22 cellular contexts compared by ENCODE assay signal in the genomic region with DNA sequence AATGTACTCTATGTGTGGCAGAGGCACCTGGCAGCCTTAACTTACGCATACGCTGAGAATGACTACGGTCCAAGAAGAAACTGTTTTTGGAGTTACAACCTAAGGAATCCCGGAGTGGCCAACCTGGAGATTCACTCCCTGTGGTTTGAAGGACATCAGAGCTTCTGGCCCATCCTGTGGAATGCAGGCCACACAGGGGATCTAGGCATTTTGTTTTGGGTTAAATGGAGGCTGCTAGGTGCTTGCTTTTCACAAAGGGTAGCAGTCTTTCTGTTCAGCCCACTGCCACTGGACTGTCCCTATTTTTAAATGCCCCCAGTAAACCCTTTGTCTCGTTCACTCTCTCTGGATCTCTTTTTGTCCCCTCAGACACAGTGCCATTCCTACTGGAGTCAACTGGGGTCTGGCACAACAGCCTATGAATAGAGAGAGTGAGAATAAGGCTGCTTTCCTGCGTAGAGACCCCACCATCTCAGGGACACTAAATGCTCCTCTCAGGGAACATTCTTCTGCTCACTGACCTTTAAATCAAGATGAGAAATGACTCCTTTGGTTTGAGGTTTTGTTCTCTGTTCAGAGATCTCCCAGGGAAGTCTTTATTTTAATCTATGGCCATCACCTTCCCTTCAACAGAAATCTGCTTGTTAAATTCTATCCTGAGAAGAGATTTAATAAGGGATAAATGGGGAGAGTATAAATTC.
A peak's percentile ranks its signal among the peaks of the same experiment; 100 is the strongest.
DNase-seq lines count a peak whose midpoint lies in the region; ATAC-seq, FAIRE-seq and TF ChIP-seq lines count a peak whose summit lies in the region.
"Had no signal": no experiment of that assay in that cellular context is flagged by ENCODE, and none has a peak within 500 bp of the region (broad histone marks: within the 10 kb centered on the region; RNA-seq: fewer than 3 reads in every experiment).

No MANE protein-coding gene starts in this region.

- no peak for TF ChIP-seq CTCF in K562 (IDR thresholded peaks at IDR 0.05 in 2 of 3, conservative IDR thresholded peaks at IDR 0.05 in 1 of 3; ENCODE audit: insufficient read depth in 2 of 3, low read depth in 1 of 3, low read length in 3 of 3)

- peak overlapping the region; percentile 13 to 45 for H3K27ac Mint-ChIP-seq in activated naive CD4-positive, alpha-beta T cell treated with anti-CD3 and anti-CD28 coated beads, Interleukin-2, amount 50 U/mL, for 72 hours
- H3K27ac Mint-ChIP-seq in activated naive CD4-positive, alpha-beta T cell treated with anti-CD3 and anti-CD28 coated beads, Interleukin-2, amount 10 ng/mL, durations not matched to agents 7 days and 5 days: no peak overlapping the region
- H3K27ac Mint-ChIP-seq in naive B cell: peak overlapping the region in 4 of 6 donors; percentile 4 to 89 (median 68)
- H3K27ac Mint-ChIP-seq: T-helper 17 cell had no signal

- H3K79me2 ChIP-seq in K562 (ENCODE audit: control insufficient read depth, insufficient read depth, low read length): no peaks in the 10 kb centered on the region

- H3K4me1 ChIP-seq in K562 (replicated peaks in 1 of 2; ENCODE audit: control insufficient read depth in 2 of 2, insufficient read depth in 2 of 2, low read length in 2 of 2): peaks cover 7 to 19% of the 10 kb centered on the region in 2 experiments; a peak in 4 of 5 replicates
- H3K4me1 ChIP-seq: left ventricle myocardium inferior, SJCRH30 had no signal

- no peak overlapping the region for H3K4me3 ChIP-seq in K562
- H3K4me3 ChIP-seq: left ventricle myocardium inferior, SJCRH30 had no signal

- no peaks in the 10 kb centered on the region for H4K20me1 ChIP-seq in K562 (replicated peaks; ENCODE audit: control insufficient read depth, insufficient read depth, low read length)

- no peak for TF ChIP-seq POLR2A in K562 (conservative IDR thresholded peaks at IDR 0.05)

- no peak for DNase-seq in activated naive CD4-positive, alpha-beta T cell treated with anti-CD3 and anti-CD28 coated beads, Interleukin-2, amount 50 U/mL, for 72 hours (ENCODE audit: low spot score in 2 of 2)
- no peak for DNase-seq in activated naive CD4-positive, alpha-beta T cell treated with anti-CD3 and anti-CD28 coated beads, Interleukin-2, amount 10 ng/mL, durations not matched to agents 7 days and 5 days
- no peak for DNase-seq in K562 (ENCODE audit: extremely low read depth in 1 of 4, low spot score in 3 of 4)
- no peak for DNase-seq in naive B cell
- no peak for DNase-seq in RKO (ENCODE audit: low spot score)
- DNase-seq: activated CD4-positive, alpha-beta T cell treated with anti-CD3 and anti-CD28 coated beads, Interleukin-2, amount 50 U/mL, for 48 hours; activated naive CD4-positive, alpha-beta T cell treated with anti-CD3 and anti-CD28 coated beads, Interleukin-2, amount 50 U/mL, for 16 hours; activated T-cell treated with anti-CD3 and anti-CD28 coated beads, Interleukin-2, amount 50 U/mL, for 1 hour; Kasumi-1; left ventricle myocardium inferior; NCI-H1092; NCI-H510A; SJCRH30; stimulated activated CD4-positive, alpha-beta T cell treated with anti-CD3 and anti-CD28 coated beads, Interleukin-4, amount 100 ng/mL, for 4 hours; substantia nigra; T-helper 17 cell had no signal

- no peak for TF ChIP-seq EP300 in K562 (IDR thresholded peaks at IDR 0.05; ENCODE audit: low read length)

- H3K4me2 ChIP-seq in K562 (ENCODE audit: insufficient read depth, low read length): no peak overlapping the region

- H2AFZ ChIP-seq in K562 (ENCODE audit: low read depth, low read length): peak overlapping the region; percentile 36; the same call in 1 of the 2 replicates

- peaks cover 14 to 20% of the 10 kb centered on the region in 2 donors for H3K36me3 Mint-ChIP-seq in activated naive CD4-positive, alpha-beta T cell treated with anti-CD3 and anti-CD28 coated beads, Interleukin-2, amount 50 U/mL, for 72 hours
- H3K36me3 Mint-ChIP-seq in activated naive CD4-positive, alpha-beta T cell treated with anti-CD3 and anti-CD28 coated beads, Interleukin-2, amount 10 ng/mL, durations not matched to agents 7 days and 5 days: no peaks in the 10 kb centered on the region
- peaks cover 5 to 13% of the 10 kb centered on the region in 2 donors for H3K36me3 Mint-ChIP-seq in naive B cell

- no peaks in the 10 kb centered on the region for H3K36me3 ChIP-seq in K562 (ENCODE audit: control insufficient read depth, insufficient read depth, low read length)
- H3K36me3 ChIP-seq: left ventricle myocardium inferior, SJCRH30 had no signal

- H3K4me3 Mint-ChIP-seq in activated naive CD4-positive, alpha-beta T cell treated with anti-CD3 and anti-CD28 coated beads, Interleukin-2, amount 10 ng/mL, durations not matched to agents 7 days and 5 days: no peak overlapping the region
- H3K4me3 Mint-ChIP-seq in naive B cell: no peak overlapping the region
- H3K4me3 Mint-ChIP-seq: T-helper 17 cell had no signal

- no peak for TF ChIP-seq RAD21 in K562 (CRISPR knock-in tag; conservative IDR thresholded peaks at IDR 0.05 in 1 of 2, IDR thresholded peaks at IDR 0.05 in 1 of 2)

- no peaks in the 10 kb centered on the region for H3K9me1 ChIP-seq in K562 (ENCODE audit: control insufficient read depth, insufficient read depth, low read length)

- no peak overlapping the region for H3K9ac ChIP-seq in K562 (ENCODE audit: insufficient read depth in 1 of 2, low read depth in 2 of 2, low read length in 2 of 2)

- 0 out of 2 replicates have a peak, but pooled peaks cover 4% of the 10 kb centered on the region for H3K9me3 ChIP-seq in K562 (replicated peaks; ENCODE audit: control insufficient read depth, insufficient read depth, low read depth, low read length)

- no peaks in the 10 kb centered on the region for H3K27me3 Mint-ChIP-seq in activated naive CD4-positive, alpha-beta T cell treated with anti-CD3 and anti-CD28 coated beads, Interleukin-2, amount 10 ng/mL, durations not matched to agents 7 days and 5 days
- no peaks in the 10 kb centered on the region for H3K27me3 Mint-ChIP-seq in naive B cell
- H3K27me3 Mint-ChIP-seq: T-helper 17 cell had no signal

- BruUV-seq in K562 (replicated peaks; lab: Mats Ljungman, UMichigan): no TSS peak

- H3K9me3 Mint-ChIP-seq in activated naive CD4-positive, alpha-beta T cell treated with anti-CD3 and anti-CD28 coated beads, Interleukin-2, amount 50 U/mL, for 72 hours: peaks cover 5 to 14% of the 10 kb centered on the region in 2 donors
- H3K9me3 Mint-ChIP-seq in activated naive CD4-positive, alpha-beta T cell treated with anti-CD3 and anti-CD28 coated beads, Interleukin-2, amount 10 ng/mL, durations not matched to agents 7 days and 5 days: peaks cover 12% of the 10 kb centered on the region
- peaks cover 7 to 21% (median 13%) of the 10 kb centered on the region in 7 donors for H3K9me3 Mint-ChIP-seq in naive B cell

- peak in 1 of 2 donors; percentile 74 for ATAC-seq in activated naive CD4-positive, alpha-beta T cell treated with anti-CD3 and anti-CD28 coated beads, Interleukin-2, amount 50 U/mL, for 72 hours
- ATAC-seq in K562 (peak; percentile 41), naive B cell (ENCODE audit: low read depth in 2 of 2) (no peak), GM19395 (IDR thresholded peaks at IDR 0.05; ENCODE audit: unreplicated experiment) (no peak), HG03025 (IDR thresholded peaks at IDR 0.05; ENCODE audit: low FRiP score, unreplicated experiment) (no peak), HG03378 (IDR thresholded peaks at IDR 0.05; ENCODE audit: unreplicated experiment) (no peak)
- ATAC-seq: Panc1, T-helper 17 cell had no signal

- in situ Hi-C loops in K562 (cut with MboI): no loop called here

- intact Hi-C loops in K562 (cut with micrococcal nuclease): no loop called here

- CTCF ChIA-PET in activated naive CD4-positive, alpha-beta T cell treated with anti-CD3 and anti-CD28 coated beads, Interleukin-2, amount 10 ng/mL, durations not matched to agents 7 days and 5 days (lab: Charles Lee): no interaction called here
- CTCF ChIA-PET in K562 (lab: Yijun Ruan, JAX; ENCODE audit: low intra/inter-chr PET ratio): no interaction called here

- no peak for FAIRE-seq in K562 (lab: Jason Lieb, UNC)
- FAIRE-seq: H54 had no signal

- H3K27ac ChIP-seq in K562 (ENCODE audit: extremely low read depth, low read depth, low read length): no peak overlapping the region
- H3K27ac ChIP-seq: C4-2B, left ventricle myocardium inferior, SJCRH30 had no signal

- WGBS in K562 (ENCODE audit: insufficient coverage, low coverage, missing lambda C conversion rate): 82% methylated on average over 6 of the region's 6 CpGs

- POLR2A ChIA-PET in K562 (lab: Yijun Ruan, JAX): interaction anchor here (0.6 to 1.1 kb wide), 5 partner anchors 11 to 449 kb away, joined by 3 to 4 read pairs (median 3); no protein-coding TSS in a partner anchor

- H3K27me3 ChIP-seq in K562 (ENCODE audit: control insufficient read depth in 2 of 2, insufficient read depth in 2 of 2, low read length in 2 of 2): no peaks in the 10 kb centered on the region
- H3K27me3 ChIP-seq: SJCRH30 had no signal

- peaks cover 6% of the 10 kb centered on the region for H3K4me1 Mint-ChIP-seq in activated naive CD4-positive, alpha-beta T cell treated with anti-CD3 and anti-CD28 coated beads, Interleukin-2, amount 10 ng/mL, durations not matched to agents 7 days and 5 days
- H3K4me1 Mint-ChIP-seq in naive B cell: peaks cover 13 to 41% (median 29%) of the 10 kb centered on the region in 3 donors

TF ChIP-seq in K562, 482 proteins besides CTCF, POLR2A, EP300 and RAD21 (continues in another document):
- TF ChIP-seq LEF1 (IDR thresholded peaks at IDR 0.05): no peak
- TF ChIP-seq SMARCE1 (IDR thresholded peaks at IDR 0.05): no peak
- TF ChIP-seq ZKSCAN3 (CRISPR knock-in tag; IDR thresholded peaks at IDR 0.05): no peak
- TF ChIP-seq POLR3G (IDR thresholded peaks at IDR 0.05; ENCODE audit: extremely low read depth, insufficient read length, insufficient replicate concordance): no peak
- no peak for TF ChIP-seq MECOM (CRISPR knock-in tag; IDR thresholded peaks at IDR 0.05)
- no peak for TF ChIP-seq HEY1 (CRISPR knock-in tag; IDR thresholded peaks at IDR 0.05; ENCODE audit: borderline replicate concordance)
- no peak for TF ChIP-seq ZNF12 (CRISPR knock-in tag; IDR thresholded peaks at IDR 0.05)
